Comparison of ENCODE assay signal across 18 cellular contexts in genomic region chr11:126352163-126352562, GRCh38. TPM values are rescaled to one million over a fixed set of nuclear protein-coding genes. Genes with fewer than 3 reads are reported as not detected.
DNase-seq lines count a peak whose midpoint lies in the region; ATAC-seq, FAIRE-seq and TF ChIP-seq lines count a peak whose summit lies in the region.
"Had no signal": no experiment of that assay in that cellular context is flagged by ENCODE, and none has a peak within 500 bp of the region (broad histone marks: within the 10 kb centered on the region; RNA-seq: fewer than 3 reads in every experiment).

No MANE protein-coding gene starts in this region.

- WGBS in right lobe of liver (ENCODE audit: insufficient coverage, low coverage, low lambda C conversion rate, missing lambda C conversion rate) = 17% methylated on average over 1 of the region's 3 CpGs
- 92% methylated on average over 3 of the region's 3 CpGs for WGBS in HepG2 (ENCODE audit: low lambda C conversion rate)

- intact Hi-C loops in right lobe of liver (cut with DNase I) = no loop called here
- intact Hi-C loops in HepG2 (cut with micrococcal nuclease; ENCODE audit: unreplicated experiment) = no loop called here
- intact Hi-C loops in kidney (cut with DNase I) = no loop called here

- no peaks in the 10 kb centered on the region for H4K20me1 ChIP-seq in HepG2 (ENCODE audit: insufficient read depth, low read length)

- H3K27me3 ChIP-seq in right lobe of liver (no peaks in the 10 kb centered on the region), HepG2 (ENCODE audit: control insufficient read depth in 1 of 2, insufficient read depth in 2 of 2, low read length in 2 of 2) (no peaks in the 10 kb centered on the region; a peak in 1 of 5 replicates), RWPE2 (ENCODE audit: insufficient read depth, poor library complexity, severe bottlenecking) (no peaks in the 10 kb centered on the region)
- H3K27me3 ChIP-seq: Peyer's patch had no signal

- in situ Hi-C loops in HepG2 (cut with HindIII; ENCODE audit: extremely low pct_ligation_motif_present, low pct_unique_long_range_greater_than_20kb) = no loop called here

- H3K9me3 ChIP-seq in right lobe of liver (no peaks in the 10 kb centered on the region), HepG2 (ENCODE audit: low read length) (no peaks in the 10 kb centered on the region), RWPE2 (ENCODE audit: severe bottlenecking) (no peaks in the 10 kb centered on the region), kidney (ENCODE audit: control insufficient read depth in 1 of 2, low read length in 2 of 2) (no peaks in the 10 kb centered on the region)
- H3K9me3 ChIP-seq: Peyer's patch, psoas muscle had no signal

- no peak for ATAC-seq in right lobe of liver
- ATAC-seq in HepG2 = no peak
- ATAC-seq in RWPE2 (ENCODE audit: low read depth) = no peak
- no peak for ATAC-seq in HG03097 (IDR thresholded peaks at IDR 0.05; ENCODE audit: low FRiP score, unreplicated experiment)
- ATAC-seq: psoas muscle had no signal

- POLR2A ChIA-PET in HepG2 (lab: Yijun Ruan, JAX) = no interaction called here

- H3K4me3 ChIP-seq in right lobe of liver (no peak overlapping the region), HepG2 (replicated peaks in 1 of 3; ENCODE audit: insufficient read depth in 1 of 3, low read depth in 2 of 3, low read length in 3 of 3) (no peak overlapping the region), RWPE2 (ENCODE audit: severe bottlenecking) (no peak overlapping the region), kidney (ENCODE audit: low read length in 2 of 2) (no peak overlapping the region)
- H3K4me3 ChIP-seq: Peyer's patch, psoas muscle had no signal

- no peaks in the 10 kb centered on the region for H3K36me3 ChIP-seq in right lobe of liver
- no peaks in the 10 kb centered on the region for H3K36me3 ChIP-seq in HepG2 (replicated peaks in 1 of 2; ENCODE audit: control insufficient read depth in 1 of 2, insufficient read depth in 2 of 2, low read length in 2 of 2)
- H3K36me3 ChIP-seq in RWPE2 (ENCODE audit: low read depth) = peaks cover 37% of the 10 kb centered on the region
- H3K36me3 ChIP-seq in kidney (ENCODE audit: control insufficient read depth in 1 of 2, insufficient read depth in 2 of 2, low read length in 2 of 2) = no peaks in the 10 kb centered on the region
- H3K36me3 ChIP-seq: Peyer's patch had no signal

- no peak for TF ChIP-seq RAD21 in HepG2 (CRISPR knock-in tag; IDR thresholded peaks at IDR 0.05)

- no peak overlapping the region for H3K4me2 ChIP-seq in HepG2 (ENCODE audit: low read depth, low read length)

- TF ChIP-seq EP300 in HepG2 (IDR thresholded peaks at IDR 0.05; ENCODE audit: low read depth in 2 of 2, low read length in 2 of 2) (no peak), HepG2 (CRISPR knock-in tag; IDR thresholded peaks at IDR 0.05; ENCODE audit: borderline replicate concordance) (no peak)

- TF ChIP-seq POLR2A in right lobe of liver (IDR thresholded peaks at IDR 0.05) = no peak
- TF ChIP-seq POLR2A in HepG2 (IDR thresholded peaks at IDR 0.05; ENCODE audit: insufficient read depth in 1 of 2, low read depth in 2 of 2, low read length in 2 of 2) = no peak

- TF ChIP-seq CTCF in right lobe of liver (IDR thresholded peaks at IDR 0.05) = no peak
- no peak for TF ChIP-seq CTCF in HepG2 (CRISPR knock-in tag; IDR thresholded peaks at IDR 0.05)
- no peak for TF ChIP-seq CTCF in RWPE2 (IDR thresholded peaks at IDR 0.05; ENCODE audit: poor library complexity, severe bottlenecking)
- no peak for TF ChIP-seq CTCF in kidney (IDR thresholded peaks at IDR 0.05; ENCODE audit: borderline replicate concordance, extremely low read depth, insufficient read depth)

- DNase-seq in right lobe of liver (peak in 2 of 3 donors; percentile 15 to 50), HepG2 (ENCODE audit: low spot score) (no peak), RWPE2 (ENCODE audit: low spot score) (no peak), kidney (peak; percentile 71), NOMO-1 treated with dmso at 0.1 percent for 144 hours (lab: John Stamatoyannopoulos, UW; ENCODE audit: unreplicated experiment) (no peak), epidermal melanocyte (ENCODE audit: insufficient read length, low spot score) (no peak), frontal cortex (ENCODE audit: low spot score in 2 of 2) (no peak)
- DNase-seq: activated CD8-positive, alpha-beta memory T cell treated with anti-CD3 and anti-CD28 coated beads, Interleukin-2, amount 50 U/mL, for 48 hours; foreskin melanocyte; H9; NCI-H1105; NCI-H446; stimulated activated CD4-positive, alpha-beta T cell treated with anti-CD3 and anti-CD28 coated beads, Interleukin-2, amount 100 ng/mL, for 24 hours had no signal

- H3K79me2 ChIP-seq in HepG2 (ENCODE audit: insufficient read depth, low read length) = peaks cover 14% of the 10 kb centered on the region

- H3K4me1 ChIP-seq in right lobe of liver (peaks cover 0 to 16% (median under 1%) of the 10 kb centered on the region in 4 donors), HepG2 (ENCODE audit: insufficient read depth, low read length) (peaks cover 33% of the 10 kb centered on the region), RWPE2 (ENCODE audit: insufficient read depth, poor library complexity, severe bottlenecking) (peaks cover 42% of the 10 kb centered on the region), kidney (ENCODE audit: control insufficient read depth in 1 of 2, insufficient read depth in 1 of 2, low read depth in 1 of 2, low read length in 2 of 2) (peaks cover 10 to 25% of the 10 kb centered on the region in 2 donors)

- CTCF ChIA-PET in HepG2 (lab: Yijun Ruan, JAX; ENCODE audit: low intra/inter-chr PET ratio, low total read pairs) = no interaction called here

- no peak overlapping the region for H3K9ac ChIP-seq in HepG2 (ENCODE audit: insufficient read depth, low read depth, low read length)
- H3K9ac ChIP-seq in kidney (ENCODE audit: low read length in 2 of 2) = no peak overlapping the region

- no TSS peak for BruUV-seq in HepG2 (replicated peaks; lab: Mats Ljungman, UMichigan)

- H2AFZ ChIP-seq in HepG2 (ENCODE audit: low read length) = no peak overlapping the region

- FAIRE-seq in HepG2 (lab: Jason Lieb, UNC) = no peak
- FAIRE-seq in kidney (lab: Jason Lieb, UNC) = no peak
- FAIRE-seq in frontal cortex (lab: Jason Lieb, UNC) = no peak
- FAIRE-seq: islet of Langerhans had no signal

- H3K27ac ChIP-seq in right lobe of liver = no peak overlapping the region
- no peak overlapping the region for H3K27ac ChIP-seq in HepG2 (ENCODE audit: extremely low read length, insufficient read depth, low read length)
- H3K27ac ChIP-seq in RWPE2 (ENCODE audit: poor library complexity, severe bottlenecking) = peak overlapping the region; percentile 94
- no peak overlapping the region for H3K27ac ChIP-seq in kidney (ENCODE audit: low read depth in 2 of 2, low read length in 2 of 2)
- H3K27ac ChIP-seq: C4-2B, psoas muscle had no signal

RNA-seq across cellular contexts. Expression of gene ST3GAL4, which starts 3.3 kb away (rescaled TPM):
- total RNA-seq in right lobe of liver (10 to 100 TPM in 4 of 6 experiments, 1 to 10 TPM in 2; 7.0 to 25.6 (median 17.5) TPM), HepG2 (2016; rRNA removed; fragmentation: Illumina TruSeq; extraction: Trizol) (7.4 and 13.3 TPM in 2 replicates), kidney (27.4 TPM), frontal cortex (15.9 TPM)
- total RNA-seq in HepG2 (2016; cell fraction: cytosol; rRNA removed; fragmentation: Illumina TruSeq; extraction: Trizol; ENCODE audit: low read depth) = 26.0 and 28.4 TPM in 2 replicates
- total RNA-seq in HepG2 (2016; cell fraction: insoluble cytoplasmic fraction; rRNA removed; fragmentation: Illumina TruSeq; extraction: Trizol) = 6.5 and 14.0 TPM in 2 replicates
- 29.9 and 31.6 TPM in 2 replicates for total RNA-seq in HepG2 (2016; cell fraction: membrane; rRNA removed; fragmentation: Illumina TruSeq; extraction: Trizol)
- total RNA-seq in HepG2 (2016; cell fraction: nucleus; rRNA removed; fragmentation: Illumina TruSeq; extraction: Trizol) = 10.2 and 12.2 TPM in 2 replicates
- polyA plus RNA-seq in HepG2 (2011; rRNA removed) (9.1 and 12.5 TPM in 2 replicates), kidney (ENCODE audit: insufficient read depth, low read depth, low replicate concordance) (72.8 TPM)
- polyA plus RNA-seq in HepG2 (2011; cell fraction: cytosol; rRNA removed) = 8.8 and 9.2 TPM in 2 replicates
- 15.0 and 15.5 TPM in 2 replicates for polyA plus RNA-seq in HepG2 (2011; cell fraction: nucleus; rRNA removed)
- polyA plus RNA-seq in HepG2 (2012) = 7.8 and 8.2 TPM in 2 replicates
- 22.6 and 26.2 TPM in 2 replicates for polyA plus RNA-seq in HepG2 (2016; cell fraction: cytosol; fragmentation: Illumina TruSeq; extraction: Trizol; ENCODE audit: low read depth)
- 7.6 and 9.2 TPM in 2 replicates for polyA plus RNA-seq in HepG2 (2016; cell fraction: insoluble cytoplasmic fraction; fragmentation: Illumina TruSeq; extraction: Trizol; ENCODE audit: low read depth)
- polyA plus RNA-seq in HepG2 (2016; cell fraction: membrane; fragmentation: Illumina TruSeq; extraction: Trizol; ENCODE audit: low read depth) = 26.9 and 30.2 TPM in 2 replicates
- 24.7 and 27.7 TPM in 2 replicates for polyA plus RNA-seq in HepG2 (2016; cell fraction: nucleus; fragmentation: Illumina TruSeq; extraction: Trizol; ENCODE audit: insufficient read depth, low read depth)
- polyA minus RNA-seq in HepG2 (2011; rRNA and poly(A)+ RNA removed; ENCODE audit: low replicate concordance) = 17.0 and 116 TPM in 2 replicates
- polyA minus RNA-seq in HepG2 (2011; cell fraction: cytosol; rRNA and poly(A)+ RNA removed) = 3.8 and 4.3 TPM in 2 replicates
- 5.8 and 7.1 TPM in 2 replicates for polyA minus RNA-seq in HepG2 (2011; cell fraction: nucleus; rRNA and poly(A)+ RNA removed)

RNA-seq across cellular contexts. Expression of gene DCPS, which starts 48.3 kb away (rescaled TPM):
- total RNA-seq in right lobe of liver = 10 to 100 TPM; 12.6 to 65.2 (median 21.9) TPM
- total RNA-seq in HepG2 (2016; rRNA removed; fragmentation: Illumina TruSeq; extraction: Trizol) = 21.9 and 24.1 TPM in 2 replicates
- 4.3 and 4.6 TPM in 2 replicates for total RNA-seq in HepG2 (2016; cell fraction: cytosol; rRNA removed; fragmentation: Illumina TruSeq; extraction: Trizol; ENCODE audit: low read depth)
- 20.7 and 23.2 TPM in 2 replicates for total RNA-seq in HepG2 (2016; cell fraction: insoluble cytoplasmic fraction; rRNA removed; fragmentation: Illumina TruSeq; extraction: Trizol)
- 6.0 and 8.2 TPM in 2 replicates for total RNA-seq in HepG2 (2016; cell fraction: membrane; rRNA removed; fragmentation: Illumina TruSeq; extraction: Trizol)
- 10.8 and 11.7 TPM in 2 replicates for total RNA-seq in HepG2 (2016; cell fraction: nucleus; rRNA removed; fragmentation: Illumina TruSeq; extraction: Trizol)
- polyA plus RNA-seq in HepG2 (2011; rRNA removed) = 20.7 and 22.5 TPM in 2 replicates
- polyA plus RNA-seq in HepG2 (2011; cell fraction: cytosol; rRNA removed) = 25.0 and 33.9 TPM in 2 replicates
- polyA plus RNA-seq in HepG2 (2011; cell fraction: nucleus; rRNA removed) = 11.1 and 11.9 TPM in 2 replicates
- polyA plus RNA-seq in HepG2 (2012) = 12.9 and 13.5 TPM in 2 replicates
- 4.1 and 4.3 TPM in 2 replicates for polyA plus RNA-seq in HepG2 (2016; cell fraction: cytosol; fragmentation: Illumina TruSeq; extraction: Trizol; ENCODE audit: low read depth)
- polyA plus RNA-seq in HepG2 (2016; cell fraction: insoluble cytoplasmic fraction; fragmentation: Illumina TruSeq; extraction: Trizol; ENCODE audit: low read depth) = 29.3 and 35.5 TPM in 2 replicates
- 5.8 and 6.4 TPM in 2 replicates for polyA plus RNA-seq in HepG2 (2016; cell fraction: membrane; fragmentation: Illumina TruSeq; extraction: Trizol; ENCODE audit: low read depth)
- 15.1 and 15.2 TPM in 2 replicates for polyA plus RNA-seq in HepG2 (2016; cell fraction: nucleus; fragmentation: Illumina TruSeq; extraction: Trizol; ENCODE audit: insufficient read depth, low read depth)
- polyA minus RNA-seq in HepG2 (2011; rRNA and poly(A)+ RNA removed; ENCODE audit: low replicate concordance) = 16.9 and 47.3 TPM in 2 replicates
- 5.5 and 10.6 TPM in 2 replicates for polyA minus RNA-seq in HepG2 (2011; cell fraction: cytosol; rRNA and poly(A)+ RNA removed)
- 7.1 and 7.6 TPM in 2 replicates for polyA minus RNA-seq in HepG2 (2011; cell fraction: nucleus; rRNA and poly(A)+ RNA removed)
- 24.2 TPM for total RNA-seq in kidney
- 23.9 TPM for polyA plus RNA-seq in kidney (ENCODE audit: insufficient read depth, low read depth, low replicate concordance)
- 2.9 TPM for total RNA-seq in frontal cortex

Comparison
In these comparisons a context has a peak if more than half of its experiments do, and no peak if none do; other contexts are left out.
1. DNase-seq: peak in right lobe of liver (2 of 3) and kidney (single experiment); none in HepG2 (single experiment), RWPE2 (single experiment), NOMO-1 treated with dmso at 0.1 percent for 144 hours (single experiment), epidermal melanocyte (single experiment) and frontal cortex (0 of 2).